ENCODE assay signal across 1 cellular context in the genomic region with DNA sequence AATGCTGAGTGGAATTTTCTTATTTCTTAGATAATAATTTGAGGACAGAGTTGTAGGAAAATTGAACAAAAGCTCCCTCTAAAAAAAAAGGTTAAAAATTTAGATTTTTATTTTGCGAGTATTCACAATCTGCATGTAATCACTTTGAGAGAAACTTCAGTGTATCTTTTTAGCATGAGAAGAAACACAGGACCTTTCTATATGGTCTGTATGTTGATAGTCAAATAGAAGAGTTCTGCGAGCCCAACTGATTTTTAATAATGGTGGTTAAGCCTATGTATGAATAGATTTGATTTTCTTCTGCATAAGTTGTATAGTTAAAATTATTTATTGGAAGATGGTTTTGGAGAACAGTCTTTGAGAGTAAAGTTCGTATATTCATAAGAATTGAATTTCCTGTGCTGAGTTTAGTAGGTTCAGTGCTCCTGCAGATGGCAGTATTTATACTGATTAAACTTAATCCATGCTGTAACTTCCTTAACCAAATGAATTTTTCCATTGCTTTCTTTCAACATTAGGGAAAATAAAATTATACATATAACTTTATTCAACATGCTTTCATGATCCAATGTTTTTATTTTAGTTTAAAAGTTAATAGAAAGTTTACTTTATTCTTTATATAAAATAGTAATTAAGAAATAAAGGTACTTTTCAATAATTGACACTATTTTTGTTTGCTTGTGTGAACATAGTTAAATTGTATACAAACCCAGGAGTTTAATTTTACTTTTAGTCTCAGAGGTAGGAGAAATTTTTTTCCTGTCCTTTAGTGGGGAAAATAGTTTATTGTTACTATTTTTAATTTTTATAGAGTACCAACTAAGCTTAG.
TF ChIP-seq lines count a peak whose summit lies in the region.

No MANE protein-coding gene starts in this region.

TF ChIP-seq in SK-N-SH treated with all-trans-retinoic acid at 6 μM for 48 hours, 23 proteins besides CTCF, POLR2A, EP300 and RAD21 (continued from another document):
- TF ChIP-seq, protein P1, sequence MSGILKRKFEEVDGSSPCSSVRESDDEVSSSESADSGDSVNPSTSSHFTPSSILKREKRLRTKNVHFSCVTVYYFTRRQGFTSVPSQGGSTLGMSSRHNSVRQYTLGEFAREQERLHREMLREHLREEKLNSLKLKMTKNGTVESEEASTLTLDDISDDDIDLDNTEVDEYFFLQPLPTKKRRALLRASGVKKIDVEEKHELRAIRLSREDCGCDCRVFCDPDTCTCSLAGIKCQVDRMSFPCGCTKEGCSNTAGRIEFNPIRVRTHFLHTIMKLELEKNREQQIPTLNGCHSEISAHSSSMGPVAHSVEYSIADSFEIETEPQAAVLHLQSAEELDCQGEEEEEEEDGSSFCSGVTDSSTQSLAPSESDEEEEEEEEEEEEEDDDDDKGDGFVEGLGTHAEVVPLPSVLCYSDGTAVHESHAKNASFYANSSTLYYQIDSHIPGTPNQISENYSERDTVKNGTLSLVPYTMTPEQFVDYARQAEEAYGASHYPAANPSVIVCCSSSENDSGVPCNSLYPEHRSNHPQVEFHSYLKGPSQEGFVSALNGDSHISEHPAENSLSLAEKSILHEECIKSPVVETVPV (CRISPR knock-in tag; IDR thresholded peaks at IDR 0.05) = no peak
- TF ChIP-seq, protein P2, sequence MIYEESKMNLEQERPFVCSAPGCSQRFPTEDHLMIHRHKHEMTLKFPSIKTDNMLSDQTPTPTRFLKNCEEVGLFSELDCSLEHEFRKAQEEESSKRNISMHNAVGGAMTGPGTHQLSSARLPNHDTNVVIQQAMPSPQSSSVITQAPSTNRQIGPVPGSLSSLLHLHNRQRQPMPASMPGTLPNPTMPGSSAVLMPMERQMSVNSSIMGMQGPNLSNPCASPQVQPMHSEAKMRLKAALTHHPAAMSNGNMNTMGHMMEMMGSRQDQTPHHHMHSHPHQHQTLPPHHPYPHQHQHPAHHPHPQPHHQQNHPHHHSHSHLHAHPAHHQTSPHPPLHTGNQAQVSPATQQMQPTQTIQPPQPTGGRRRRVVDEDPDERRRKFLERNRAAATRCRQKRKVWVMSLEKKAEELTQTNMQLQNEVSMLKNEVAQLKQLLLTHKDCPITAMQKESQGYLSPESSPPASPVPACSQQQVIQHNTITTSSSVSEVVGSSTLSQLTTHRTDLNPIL (CRISPR knock-in tag; IDR thresholded peaks at IDR 0.05; ENCODE audit: low read depth) = no peak
- TF ChIP-seq RARB (CRISPR knock-in tag; IDR thresholded peaks at IDR 0.05) (no peak), ZNF565 (CRISPR knock-in tag; conservative IDR thresholded peaks at IDR 0.05; ENCODE audit: low read depth) (no peak), ISL1 (CRISPR knock-in tag; IDR thresholded peaks at IDR 0.05) (no peak), TCF4 (CRISPR knock-in tag; IDR thresholded peaks at IDR 0.05; ENCODE audit: borderline replicate concordance) (no peak), ZC3H10 (CRISPR knock-in tag; IDR thresholded peaks at IDR 0.05) (no peak)
